ENCODE assay signal across 29 cellular contexts in the genomic region with DNA sequence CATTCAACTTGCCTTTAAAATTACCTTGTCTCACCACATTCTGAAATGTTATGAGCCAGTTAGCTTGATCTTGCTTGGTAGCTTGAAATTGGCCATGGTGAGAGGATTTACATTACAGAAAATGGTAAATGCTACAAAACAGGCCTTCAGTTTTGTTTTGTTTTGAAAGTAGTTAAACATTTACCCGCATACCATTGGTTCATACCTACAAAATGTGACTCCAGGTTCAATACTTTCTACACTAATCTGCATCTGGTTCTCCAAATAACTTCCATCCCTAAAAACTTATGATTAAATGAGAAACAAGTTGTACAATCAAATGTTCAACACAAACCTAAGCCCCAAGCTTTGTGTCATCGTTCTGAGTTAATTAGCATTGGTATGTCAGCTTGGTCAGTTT.
"Had no signal": no experiment of that assay in that cellular context is flagged by ENCODE, and none has a peak within 500 bp of the region (broad histone marks: within the 10 kb centered on the region; RNA-seq: fewer than 3 reads in every experiment).

No MANE protein-coding gene starts in this region.

- H3K27ac ChIP-seq: colonic mucosa, coronary artery, dorsolateral prefrontal cortex, epithelial cell of prostate, esophagus muscularis mucosa, esophagus squamous epithelium, foreskin keratinocyte, gastrocnemius medialis, gastroesophageal sphincter, heart left ventricle, heart right ventricle had no signal

- DNase-seq: colonic mucosa; cortex of kidney; dermis blood vessel endothelial cell; dorsolateral prefrontal cortex; effector CD4-positive, alpha-beta T cell; effector CD8-positive, alpha-beta T cell; effector memory CD4-positive, alpha-beta T cell; effector memory CD8-positive, alpha-beta T cell; endodermal cell; erythroblast; esophagus squamous epithelium; foreskin fibroblast; foreskin keratinocyte; foreskin melanocyte; gastrocnemius medialis; glutamatergic neuron; head of caudate nucleus; heart left ventricle; heart right ventricle had no signal

- ATAC-seq: effector memory CD8-positive, alpha-beta T cell; esophagus mucosa; foreskin keratinocyte; gastrocnemius medialis; gastroesophageal sphincter; heart left ventricle; heart right ventricle had no signal

- H3K4me1 ChIP-seq: colonic mucosa, esophagus muscularis mucosa, esophagus squamous epithelium, foreskin keratinocyte, gastrocnemius medialis, gastroesophageal sphincter, heart right ventricle had no signal

- FAIRE-seq: colon, endometrium, endothelial cell of umbilical vein, frontal cortex had no signal

- H3K4me1 Mint-ChIP-seq: endodermal cell had no signal

- H3K36me3 ChIP-seq: colonic mucosa had no signal

- H3K9me3 Mint-ChIP-seq: dendritic cell treated with granulocyte-macrophage colony-stimulating factor and Interleukin-4, amounts not matched to agents 40 ng/mL and 50 ng/mL, for 4 days; effector memory CD8-positive, alpha-beta T cell; endodermal cell had no signal

- H3K27me3 Mint-ChIP-seq: dendritic cell treated with granulocyte-macrophage colony-stimulating factor and Interleukin-4, amounts not matched to agents 40 ng/mL and 50 ng/mL, for 4 days; effector memory CD8-positive, alpha-beta T cell had no signal

- H3K27ac Mint-ChIP-seq: dendritic cell treated with granulocyte-macrophage colony-stimulating factor and Interleukin-4, amounts not matched to agents 40 ng/mL and 50 ng/mL, for 4 days; effector memory CD8-positive, alpha-beta T cell; endodermal cell had no signal

- H3K4me3 ChIP-seq: colonic mucosa, coronary artery, dorsolateral prefrontal cortex, esophagus muscularis mucosa, esophagus squamous epithelium, gastrocnemius medialis, gastroesophageal sphincter, heart left ventricle, heart right ventricle had no signal

- H3K9me3 ChIP-seq: colonic mucosa, esophagus muscularis mucosa, esophagus squamous epithelium, gastrocnemius medialis, gastroesophageal sphincter, heart left ventricle, heart right ventricle had no signal

- H3K27me3 ChIP-seq: colonic mucosa, dorsolateral prefrontal cortex, esophagus muscularis mucosa, esophagus squamous epithelium, foreskin keratinocyte, gastrocnemius medialis, gastroesophageal sphincter, heart left ventricle, heart right ventricle had no signal

- H3K4me3 Mint-ChIP-seq: dendritic cell treated with granulocyte-macrophage colony-stimulating factor and Interleukin-4, amounts not matched to agents 40 ng/mL and 50 ng/mL, for 4 days; effector memory CD8-positive, alpha-beta T cell; endodermal cell had no signal
